Comparison of ENCODE assay signal across 12 cellular contexts in the genomic region with DNA sequence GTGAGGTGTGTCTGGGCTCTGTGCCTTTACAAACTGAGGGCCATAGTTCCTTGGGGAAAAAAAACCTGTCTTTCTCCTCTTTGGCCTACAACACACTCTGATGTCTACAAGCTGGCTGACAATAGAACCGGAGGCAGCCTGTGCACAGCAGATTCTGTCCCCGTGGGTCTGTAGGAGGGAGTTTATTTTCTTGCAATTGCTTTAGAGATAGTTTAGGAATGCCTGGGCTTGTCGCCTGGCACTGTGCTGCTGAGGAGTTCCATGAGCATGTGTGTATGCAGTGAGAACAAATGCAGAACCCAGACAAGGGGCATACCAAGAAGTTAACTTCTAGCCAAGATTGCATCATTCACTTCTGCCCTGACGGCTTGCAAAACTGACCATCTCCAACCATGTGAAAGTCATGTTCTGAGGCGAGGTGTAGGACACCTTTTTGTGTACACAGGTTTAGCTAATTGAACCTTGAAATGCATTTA. TPM values are rescaled to one million over a fixed set of nuclear protein-coding genes. Genes with fewer than 3 reads are reported as not detected.
DNase-seq lines count a peak whose midpoint lies in the region; ATAC-seq and TF ChIP-seq lines count a peak whose summit lies in the region.
"Had no signal": no experiment of that assay in that cellular context is flagged by ENCODE, and none has a peak within 500 bp of the region (broad histone marks: within the 10 kb centered on the region; RNA-seq: fewer than 3 reads in every experiment).

No MANE protein-coding gene starts in this region.

- intact Hi-C loops in left lung (cut with DNase I) = no loop called here

- ATAC-seq in left lung (peak; percentile 82), HG02981 (IDR thresholded peaks at IDR 0.05; ENCODE audit: unreplicated experiment) (no peak)

- H3K4me3 ChIP-seq in MG63 (no peak overlapping the region), left lung (no peak overlapping the region)

- DNase-seq in MG63 = peak; percentile 56
- peak; percentile 80 for DNase-seq in dedifferentiated amniotic fluid mesenchymal stem cell (ENCODE audit: extremely low spot score)
- DNase-seq in left lung = no peak
- DNase-seq in RKO (ENCODE audit: low spot score) = no peak
- no peak for DNase-seq in 8988T
- DNase-seq in NCI-H345 (lab: John Stamatoyannopoulos, UW) = no peak
- DNase-seq: activated CD4-positive, alpha-beta memory T cell treated with anti-CD3 and anti-CD28 coated beads, Interleukin-2, amount 10 ng/mL, durations not matched to agents 7 days and 5 days; NCI-H1417 treated with DMSO at 0.1 percent for 48 hours; SHP77 treated with DMSO at 0.1 percent for 48 hours; stimulated activated CD4-positive, alpha-beta T cell treated with anti-CD3 and anti-CD28 coated beads, Interleukin-1b, Interleukin-23, amount 100 ng/mL, for 48 hours had no signal

- H3K36me3 ChIP-seq in MG63 = peaks cover 27% of the 10 kb centered on the region
- peaks cover 0 to 48% of the 10 kb centered on the region in 2 donors for H3K36me3 ChIP-seq in left lung

- no peak for TF ChIP-seq CTCF in left lung (IDR thresholded peaks at IDR 0.05)

- peak overlapping the region in 1 of 2 donors; percentile 7 for H3K27ac ChIP-seq in left lung
- H3K27ac ChIP-seq in temporal lobe (ENCODE audit: low read depth, low read length) = peak overlapping the region; percentile 9

- H3K27me3 ChIP-seq in MG63 = no peaks in the 10 kb centered on the region
- H3K27me3 ChIP-seq in left lung = no peaks in the 10 kb centered on the region

- peaks cover 6 to 14% of the 10 kb centered on the region in 2 donors for H3K4me1 ChIP-seq in left lung

- no peaks in the 10 kb centered on the region for H3K9me3 ChIP-seq in MG63
- H3K9me3 ChIP-seq in left lung = no peaks in the 10 kb centered on the region

RNA-seq across cellular contexts. Expression of gene CCNI, which starts 54.1 kb away (rescaled TPM):
- 136 and 165 TPM in 2 replicates for total RNA-seq in MG63 (2014; rRNA removed; shearing (Covaris generic); ENCODE audit: low replicate concordance)
- total RNA-seq in left lung = 100 to 1,000 TPM; 257 to 265 TPM
- total RNA-seq in temporal lobe = 510 TPM

Comparison
In these comparisons a context has a peak if more than half of its experiments do, and no peak if none do; other contexts are left out.
1. DNase-seq: peak in MG63 (single experiment) and dedifferentiated amniotic fluid mesenchymal stem cell (single experiment); none in left lung (0 of 2), RKO (single experiment), 8988T (single experiment) and NCI-H345 (single experiment).